9 cellular contexts compared by ENCODE assay signal in the genomic region with DNA sequence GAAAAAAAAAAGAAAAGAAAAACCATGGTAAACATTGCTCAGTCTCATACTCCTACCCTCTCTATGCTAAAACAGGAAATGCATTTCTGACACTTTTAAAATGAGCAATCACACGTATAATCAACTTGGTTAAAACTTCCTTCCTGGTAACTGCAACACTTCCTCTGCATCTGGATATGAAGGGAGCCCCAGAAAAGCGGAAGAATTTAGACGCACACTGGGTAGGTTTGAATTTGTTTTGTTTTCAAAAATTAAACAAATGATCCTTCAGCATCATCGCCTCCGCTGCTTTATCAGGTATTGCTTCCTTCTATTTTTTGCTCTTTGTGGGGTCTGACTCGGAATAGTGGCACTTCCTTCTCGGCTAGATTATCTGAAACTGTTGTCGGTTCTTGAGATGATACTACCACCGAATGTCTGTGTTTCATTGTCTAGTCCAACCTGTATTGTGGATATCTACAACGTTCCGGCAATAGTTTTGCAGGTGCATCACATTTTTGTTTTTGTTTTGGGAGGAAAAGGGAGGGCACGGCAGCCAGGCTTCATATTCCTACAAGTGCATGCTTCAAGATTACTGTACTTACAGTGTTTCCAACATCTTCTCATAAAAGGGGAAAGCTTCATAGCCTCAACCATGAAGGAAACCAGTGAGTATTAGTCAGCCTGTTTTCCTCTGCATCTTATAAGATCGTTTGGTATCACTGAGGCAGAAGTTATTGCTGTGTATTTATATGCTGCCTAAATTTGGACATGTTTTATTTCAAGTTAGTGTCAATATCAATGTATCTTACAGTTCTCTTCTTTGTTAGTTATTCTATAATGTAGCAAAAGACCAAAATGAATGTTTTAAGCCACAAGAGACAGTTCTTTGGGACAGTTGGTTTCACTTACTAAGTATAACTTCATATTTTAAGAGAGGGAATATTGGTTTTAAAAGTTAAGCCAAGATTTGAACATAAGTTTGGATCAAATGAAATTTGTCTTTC. TPM values are rescaled to one million over a fixed set of nuclear protein-coding genes. Genes with fewer than 3 reads are reported as not detected.
DNase-seq lines count a peak whose midpoint lies in the region; ATAC-seq, FAIRE-seq and TF ChIP-seq lines count a peak whose summit lies in the region.
"Had no signal": no experiment of that assay in that cellular context is flagged by ENCODE, and none has a peak within 500 bp of the region (broad histone marks: within the 10 kb centered on the region; RNA-seq: fewer than 3 reads in every experiment).

A gene (plus strand): TSS at position 153 of the 986 bp plus-strand sequence. CDS start 2,280 bp downstream, outside the sequence.

- no peak for FAIRE-seq in urothelium cell line (lab: Jason Lieb, UNC)
- FAIRE-seq: colon had no signal

- peak within 1 kb of the TSS; percentile 95 for H3K4me3 Mint-ChIP-seq in activated naive CD8-positive, alpha-beta T cell
- peak within 1 kb of the TSS; percentile 88 to 96 (median 93) for H3K4me3 Mint-ChIP-seq in naive B cell

- H3K9me3 ChIP-seq in body of pancreas, result no peaks in the 10 kb centered on the region

- DNase-seq in GDM1 (lab: John Stamatoyannopoulos, UW) (peak; percentile 73), GM20000 (ENCODE audit: low spot score) (peak; percentile 70), naive B cell (peak; percentile 85), glomerular visceral epithelial cell (ENCODE audit: extremely low spot score) (no peak), urothelium cell line (ENCODE audit: low spot score) (no peak), body of pancreas (no peak)

- intact Hi-C loops in body of pancreas (cut with DNase I), result no loop called here

- peak in 1 of 3 donors; percentile 31 for TF ChIP-seq POLR2A in body of pancreas (IDR thresholded peaks at IDR 0.05)

- H3K36me3 ChIP-seq in body of pancreas (replicated peaks in 1 of 2; ENCODE audit: insufficient read depth in 1 of 2, low read depth in 2 of 2), result no peaks in the 10 kb centered on the region

- no peak for TF ChIP-seq CTCF in GM20000 (IDR thresholded peaks at IDR 0.05; ENCODE audit: extremely low read depth, missing control alignments)
- no peak for TF ChIP-seq CTCF in body of pancreas (IDR thresholded peaks at IDR 0.05)

- H3K27ac Mint-ChIP-seq in activated naive CD8-positive, alpha-beta T cell, result peak within 1 kb of the TSS; percentile 92
- H3K27ac Mint-ChIP-seq in naive B cell, result peak within 1 kb of the TSS; percentile 84 to 99 (median 96)

- H3K27ac ChIP-seq in body of pancreas, result peak within 1 kb of the TSS in 1 of 4 donors; percentile 54

- no peaks in the 10 kb centered on the region for H3K27me3 ChIP-seq in body of pancreas

- peaks cover 79% of the 10 kb centered on the region for H3K4me1 Mint-ChIP-seq in activated naive CD8-positive, alpha-beta T cell (ENCODE audit: low read depth)
- H3K4me1 Mint-ChIP-seq in naive B cell, result peaks cover 56 to 78% (median 67%) of the 10 kb centered on the region in 3 donors

- H3K36me3 Mint-ChIP-seq in activated naive CD8-positive, alpha-beta T cell, result peaks cover 19% of the 10 kb centered on the region
- H3K36me3 Mint-ChIP-seq in naive B cell, result peaks cover 11 to 14% of the 10 kb centered on the region in 2 donors

- ATAC-seq in HG03565 (IDR thresholded peaks at IDR 0.05; ENCODE audit: unreplicated experiment), result peak; percentile 59
- peak; percentile 89 to 91 for ATAC-seq in naive B cell (ENCODE audit: low read depth in 2 of 2)
- ATAC-seq in body of pancreas, result no peak

- H3K9me3 Mint-ChIP-seq in activated naive CD8-positive, alpha-beta T cell (ENCODE audit: low read depth), result no peaks in the 10 kb centered on the region
- no peaks in the 10 kb centered on the region for H3K9me3 Mint-ChIP-seq in naive B cell

- H3K4me1 ChIP-seq in body of pancreas, result no peaks in the 10 kb centered on the region

- H3K27me3 Mint-ChIP-seq in activated naive CD8-positive, alpha-beta T cell, result no peaks in the 10 kb centered on the region
- H3K27me3 Mint-ChIP-seq in naive B cell, result no peaks in the 10 kb centered on the region

- H3K4me3 ChIP-seq in body of pancreas, result no peak within 1 kb of the TSS

- 48 to 68% methylated on average over 13 of the region's 13 CpGs for WGBS in body of pancreas, 2 donors

RNA-seq across cellular contexts. Expression of the gene that starts here (rescaled TPM):
- polyA plus RNA-seq in naive B cell (ENCODE audit: low read depth in 6 of 6), result 10 to 100 TPM; 33.8 to 57.3 (median 37.5) TPM
- 1 to 10 TPM in 1 of 2 donors, under 1 TPM in 1; 0.66 to 3.1 TPM for total RNA-seq in body of pancreas

Comparison
In these comparisons a context has a peak if more than half of its experiments do, and no peak if none do; other contexts are left out.
1. DNase-seq: peak in GDM1 (single experiment), GM20000 (single experiment) and naive B cell (single experiment); none in glomerular visceral epithelial cell (single experiment), urothelium cell line (single experiment) and body of pancreas (0 of 4).